In genomic region chr18:63074987-63075404, GRCh38 we compare ENCODE assay signal across 8 cellular contexts.
A peak's percentile ranks its signal among the peaks of the same experiment; 100 is the strongest.
DNase-seq lines count a peak whose midpoint lies in the region; ATAC-seq and TF ChIP-seq lines count a peak whose summit lies in the region.

No MANE protein-coding gene starts in this region.

- no peak overlapping the region; the same call in 1 of the 2 replicates for H3K27ac Mint-ChIP-seq in HFFc6
- H3K27ac Mint-ChIP-seq in activated CD8-positive, alpha-beta T cell treated with anti-CD3 and anti-CD28 coated beads for 36 hours: peak overlapping the region; percentile 23

- WGBS in lung, 2 donors: 0 to 5% methylated on average over 19 of the region's 19 CpGs

- H3K4me3 Mint-ChIP-seq in HFFc6: peak overlapping the region; percentile 79
- H3K4me3 Mint-ChIP-seq in activated CD8-positive, alpha-beta T cell treated with anti-CD3 and anti-CD28 coated beads for 36 hours: peak overlapping the region; percentile 68

- POLR2A ChIA-PET in activated CD8-positive, alpha-beta T cell treated with anti-CD3 and anti-CD28 coated beads for 36 hours (lab: Charles Lee): interaction anchor here (0.7 to 1.4 kb wide), 2 partner anchors 18 to 506 kb away, joined by 3 read pairs; no protein-coding TSS in a partner anchor

- TF ChIP-seq CTCF in HFFc6 (IDR thresholded peaks at IDR 0.05): no peak
- no peak for TF ChIP-seq CTCF in activated CD8-positive, alpha-beta T cell treated with anti-CD3 and anti-CD28 coated beads for 36 hours (IDR thresholded peaks at IDR 0.05)
- no peak for TF ChIP-seq CTCF in lung (IDR thresholded peaks at IDR 0.05; ENCODE audit: control extremely low read depth, extremely low read depth)

- H3K9me3 ChIP-seq in lung (ENCODE audit: control insufficient read depth in 2 of 2, insufficient read depth in 1 of 2, low read length in 1 of 2): no peaks in the 10 kb centered on the region

- H3K36me3 Mint-ChIP-seq in HFFc6 (ENCODE audit: low read depth): peaks cover 4% of the 10 kb centered on the region
- H3K36me3 Mint-ChIP-seq in activated CD8-positive, alpha-beta T cell treated with anti-CD3 and anti-CD28 coated beads for 36 hours (ENCODE audit: low read depth): no peaks in the 10 kb centered on the region

- peak; percentile 90 for ATAC-seq in activated CD8-positive, alpha-beta T cell treated with anti-CD3 and anti-CD28 coated beads for 36 hours
- ATAC-seq in lung (ENCODE audit: insufficient read depth, low FRiP score) (peak; percentile 81), HG02870 (IDR thresholded peaks at IDR 0.05; ENCODE audit: unreplicated experiment) (no peak)

- DNase-seq in DMS 273 (lab: John Stamatoyannopoulos, UW; ENCODE audit: unreplicated experiment): peak; percentile 86
- DNase-seq in HFFc6: no peak
- peak; percentile 85 for DNase-seq in NCI-H345 treated with DMSO at 0.1 percent for 48 hours (lab: John Stamatoyannopoulos, UW; ENCODE audit: unreplicated experiment)
- peak; percentile 73 for DNase-seq in activated CD8-positive, alpha-beta T cell treated with anti-CD3 and anti-CD28 coated beads for 36 hours
- DNase-seq in effector CD4-positive, alpha-beta T cell: peak; percentile 37
- peak; percentile 85 for DNase-seq in lung (ENCODE audit: low spot score)
- peak; percentile 19 to 68 (median 39) for DNase-seq in stimulated activated CD4-positive, alpha-beta T cell treated with anti-CD3 and anti-CD28 coated beads, TNF-alpha, amount 100 ng/mL, for 24 hours (ENCODE audit: low read depth in 3 of 3)

- no peaks in the 10 kb centered on the region for H3K36me3 ChIP-seq in lung (ENCODE audit: control insufficient read depth in 2 of 2, insufficient read depth in 2 of 2, low read length in 2 of 2)

- intact Hi-C loops in activated CD8-positive, alpha-beta T cell treated with anti-CD3 and anti-CD28 coated beads for 36 hours (cut with micrococcal nuclease): no loop called here

- H3K9me3 Mint-ChIP-seq in HFFc6: peaks cover 3% of the 10 kb centered on the region; the same call in 1 of the 2 replicates
- peaks cover 3% of the 10 kb centered on the region for H3K9me3 Mint-ChIP-seq in activated CD8-positive, alpha-beta T cell treated with anti-CD3 and anti-CD28 coated beads for 36 hours

- H3K27me3 ChIP-seq in lung (ENCODE audit: control insufficient read depth, insufficient read depth): no peaks in the 10 kb centered on the region

- H3K4me1 ChIP-seq in lung (ENCODE audit: control insufficient read depth in 2 of 2, insufficient read depth in 2 of 2, low read length in 2 of 2): no peaks in the 10 kb centered on the region

- 0 out of 2 replicates have a peak, but pooled peaks cover 6% of the 10 kb centered on the region for H3K4me1 Mint-ChIP-seq in HFFc6 (ENCODE audit: low read depth)
- H3K4me1 Mint-ChIP-seq in activated CD8-positive, alpha-beta T cell treated with anti-CD3 and anti-CD28 coated beads for 36 hours (ENCODE audit: low read depth): peaks cover 9% of the 10 kb centered on the region

- H3K4me3 ChIP-seq in lung: peak overlapping the region; percentile 49

- peaks cover 15% of the 10 kb centered on the region for H3K27me3 Mint-ChIP-seq in HFFc6 (ENCODE audit: insufficient read depth)
- H3K27me3 Mint-ChIP-seq in activated CD8-positive, alpha-beta T cell treated with anti-CD3 and anti-CD28 coated beads for 36 hours: peaks cover 3% of the 10 kb centered on the region

- CTCF ChIA-PET in activated CD8-positive, alpha-beta T cell treated with anti-CD3 and anti-CD28 coated beads for 36 hours (lab: Charles Lee): interaction anchor here (0.6 to 1.9 kb wide), 4 partner anchors 57 to 265 kb away, joined by 3 to 5 read pairs (median 4); no protein-coding TSS in a partner anchor

- H3K27ac ChIP-seq in lung (ENCODE audit: low read depth in 1 of 2, low read length in 1 of 2): peak overlapping the region in 1 of 2 donors; percentile 88
